1 cellular context compared by ENCODE assay signal in genomic region chr16:21520134-21521047, GRCh38.
A peak's percentile ranks its signal among the peaks of the same experiment; 100 is the strongest.
TF ChIP-seq lines count a peak whose summit lies in the region.

No MANE protein-coding gene starts in this region.

TF ChIP-seq in GM12878, 131 proteins besides CTCF, POLR2A, EP300 and RAD21 (continued from another document):
- TF ChIP-seq, protein P1, sequence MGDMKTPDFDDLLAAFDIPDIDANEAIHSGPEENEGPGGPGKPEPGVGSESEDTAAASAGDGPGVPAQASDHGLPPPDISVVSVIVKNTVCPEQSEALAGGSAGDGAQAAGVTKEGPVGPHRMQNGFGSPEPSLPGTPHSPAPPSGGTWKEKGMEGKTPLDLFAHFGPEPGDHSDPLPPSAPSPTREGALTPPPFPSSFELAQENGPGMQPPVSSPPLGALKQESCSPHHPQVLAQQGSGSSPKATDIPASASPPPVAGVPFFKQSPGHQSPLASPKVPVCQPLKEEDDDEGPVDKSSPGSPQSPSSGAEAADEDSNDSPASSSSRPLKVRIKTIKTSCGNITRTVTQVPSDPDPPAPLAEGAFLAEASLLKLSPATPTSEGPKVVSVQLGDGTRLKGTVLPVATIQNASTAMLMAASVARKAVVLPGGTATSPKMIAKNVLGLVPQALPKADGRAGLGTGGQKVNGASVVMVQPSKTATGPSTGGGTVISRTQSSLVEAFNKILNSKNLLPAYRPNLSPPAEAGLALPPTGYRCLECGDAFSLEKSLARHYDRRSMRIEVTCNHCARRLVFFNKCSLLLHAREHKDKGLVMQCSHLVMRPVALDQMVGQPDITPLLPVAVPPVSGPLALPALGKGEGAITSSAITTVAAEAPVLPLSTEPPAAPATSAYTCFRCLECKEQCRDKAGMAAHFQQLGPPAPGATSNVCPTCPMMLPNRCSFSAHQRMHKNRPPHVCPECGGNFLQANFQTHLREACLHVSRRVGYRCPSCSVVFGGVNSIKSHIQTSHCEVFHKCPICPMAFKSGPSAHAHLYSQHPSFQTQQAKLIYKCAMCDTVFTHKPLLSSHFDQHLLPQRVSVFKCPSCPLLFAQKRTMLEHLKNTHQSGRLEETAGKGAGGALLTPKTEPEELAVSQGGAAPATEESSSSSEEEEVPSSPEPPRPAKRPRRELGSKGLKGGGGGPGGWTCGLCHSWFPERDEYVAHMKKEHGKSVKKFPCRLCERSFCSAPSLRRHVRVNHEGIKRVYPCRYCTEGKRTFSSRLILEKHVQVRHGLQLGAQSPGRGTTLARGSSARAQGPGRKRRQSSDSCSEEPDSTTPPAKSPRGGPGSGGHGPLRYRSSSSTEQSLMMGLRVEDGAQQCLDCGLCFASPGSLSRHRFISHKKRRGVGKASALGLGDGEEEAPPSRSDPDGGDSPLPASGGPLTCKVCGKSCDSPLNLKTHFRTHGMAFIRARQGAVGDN (IDR thresholded peaks at IDR 0.05), result peak; percentile 99
- TF ChIP-seq TCF12 (IDR thresholded peaks at IDR 0.05; ENCODE audit: low read depth, low read length) (0 out of 2 replicates have a peak, but pooled peaks have one; percentile 8), ASH2L (IDR thresholded peaks at IDR 0.05; ENCODE audit: borderline replicate concordance, low read depth) (peak; percentile 83; the same call in 1 of the 2 replicates), EGR1 (IDR thresholded peaks at IDR 0.05; ENCODE audit: borderline replicate concordance in 1 of 2, low read depth in 2 of 2, low read length in 2 of 2) (peak in 1 of 2 experiments; percentile 68; a peak in 2 of 3 replicates), POLR2AphosphoS2 (IDR thresholded peaks at IDR 0.05; ENCODE audit: low read depth, low read length) (peak; percentile 39; the same call in 1 of the 2 replicates), BHLHE40 (IDR thresholded peaks at IDR 0.05; ENCODE audit: borderline replicate concordance in 1 of 2, low read depth in 2 of 2, low read length in 1 of 2) (peak; percentile 92 to 99), RB1 (IDR thresholded peaks at IDR 0.05; ENCODE audit: borderline replicate concordance) (peak; percentile 23; the same call in 1 of the 2 replicates)
